ENCODE assay signal across 9 cellular contexts in genomic region chr5:31854181-31854624, GRCh38.
DNase-seq lines count a peak whose midpoint lies in the region; ATAC-seq and TF ChIP-seq lines count a peak whose summit lies in the region.
"Had no signal": no experiment of that assay in that cellular context is flagged by ENCODE, and none has a peak within 500 bp of the region (broad histone marks: within the 10 kb centered on the region; RNA-seq: fewer than 3 reads in every experiment).

No MANE protein-coding gene starts in this region.

- DNase-seq in AG04450 (ENCODE audit: low read depth, low spot score) (peak; percentile 4), MG63 (peak; percentile 39), dorsolateral prefrontal cortex (peak in 1 of 10 donors; percentile 7), lower leg skin (ENCODE audit: low spot score in 2 of 2) (peak; percentile 17 to 83), tibial nerve (ENCODE audit: low spot score in 2 of 2) (peak in 1 of 2 donors; percentile 23)
- DNase-seq in activated CD8-positive, alpha-beta memory T cell treated with anti-CD3 and anti-CD28 coated beads, Interleukin-2, amount 10 ng/mL, durations not matched to agents 7 days and 5 days = no peak

- no peak overlapping the region for H3K4me3 Mint-ChIP-seq in activated CD8-positive, alpha-beta memory T cell treated with anti-CD3 and anti-CD28 coated beads, Interleukin-2, amount 10 ng/mL, durations not matched to agents 7 days and 5 days

- H3K9me3 ChIP-seq in AG04450 (ENCODE audit: control insufficient read depth, insufficient read depth, low read length) (peaks cover 4% of the 10 kb centered on the region), MG63 (peaks cover 9% of the 10 kb centered on the region), tibial nerve (peaks cover 0 to 8% (median 2%) of the 10 kb centered on the region in 4 donors)

- ATAC-seq in HG03565 (IDR thresholded peaks at IDR 0.05; ENCODE audit: unreplicated experiment) (no peak), GM18870 (IDR thresholded peaks at IDR 0.05; ENCODE audit: unreplicated experiment) (no peak)
- ATAC-seq in activated CD8-positive, alpha-beta memory T cell treated with anti-CD3 and anti-CD28 coated beads, Interleukin-2, amount 10 ng/mL, durations not matched to agents 7 days and 5 days = no peak

- peak overlapping the region; percentile 51 for H3K4me3 ChIP-seq in AG04450 (ENCODE audit: low read depth, low read length)
- H3K4me3 ChIP-seq in MG63 = peak overlapping the region; percentile 60
- peak overlapping the region; percentile 38 to 93 (median 75) for H3K4me3 ChIP-seq in dorsolateral prefrontal cortex
- H3K4me3 ChIP-seq in lower leg skin (ENCODE audit: low read depth, poor library complexity, severe bottlenecking) = no peak overlapping the region
- H3K4me3 ChIP-seq in tibial nerve = peak overlapping the region; percentile 56 to 77 (median 72)

- peaks cover 44% of the 10 kb centered on the region for H3K27me3 Mint-ChIP-seq in activated CD8-positive, alpha-beta memory T cell treated with anti-CD3 and anti-CD28 coated beads, Interleukin-2, amount 10 ng/mL, durations not matched to agents 7 days and 5 days

- H3K9me3 Mint-ChIP-seq in activated CD8-positive, alpha-beta memory T cell treated with anti-CD3 and anti-CD28 coated beads, Interleukin-2, amount 10 ng/mL, durations not matched to agents 7 days and 5 days (ENCODE audit: low read depth) = peaks cover 1% of the 10 kb centered on the region

- H3K27ac ChIP-seq in AG04450 (ENCODE audit: low read depth, low read length) = no peak overlapping the region
- H3K27ac ChIP-seq in dorsolateral prefrontal cortex = peak overlapping the region in 54 of 59 donors; percentile 5 to 93 (median 80)
- peak overlapping the region; percentile 80 to 93 (median 90) for H3K27ac ChIP-seq in tibial nerve

- POLR2A ChIA-PET in AG04450 (lab: Yijun Ruan, JAX) = no interaction called here

- TF ChIP-seq POLR2A in lower leg skin (IDR thresholded peaks at IDR 0.05) (no peak), tibial nerve (IDR thresholded peaks at IDR 0.05) (peak in 1 of 2 donors; percentile 33)

- WGBS in lower leg skin, 2 donors = 9 to 10% methylated on average over 16 of the region's 16 CpGs
- 1 to 8% methylated on average over 16 of the region's 16 CpGs for WGBS in tibial nerve, 2 donors

- intact Hi-C loops in dorsolateral prefrontal cortex (cut with DNase I) = loop anchor here in 1 of 2 donors (2.0 kb wide), 1 partner anchor 57 kb away; no protein-coding TSS in a partner anchor
- intact Hi-C loops in lower leg skin (cut with DNase I; ENCODE audit: low total_unique reads) = no loop called here

- CTCF ChIA-PET in AG04450 (lab: Charles Lee) = interaction anchor here (3.0 kb wide), 1 partner anchor 222 kb away, joined by 9 read pairs; no protein-coding TSS in a partner anchor
- CTCF ChIA-PET in activated CD8-positive, alpha-beta memory T cell treated with anti-CD3 and anti-CD28 coated beads, Interleukin-2, amount 10 ng/mL, durations not matched to agents 7 days and 5 days (lab: Charles Lee) = interaction anchor here (1.3 kb wide), 1 partner anchor 222 kb away, joined by 3 read pairs; no protein-coding TSS in a partner anchor

- peaks cover 0 to 21% (median 2%) of the 10 kb centered on the region in 4 donors for H3K4me1 ChIP-seq in tibial nerve

- peak in 1 of 2 donors; percentile 58 for TF ChIP-seq EP300 in tibial nerve (IDR thresholded peaks at IDR 0.05)

- H3K36me3 Mint-ChIP-seq in activated CD8-positive, alpha-beta memory T cell treated with anti-CD3 and anti-CD28 coated beads, Interleukin-2, amount 10 ng/mL, durations not matched to agents 7 days and 5 days = peaks cover 3% of the 10 kb centered on the region

- H3K27me3 ChIP-seq in AG04450 (ENCODE audit: control insufficient read depth, insufficient read depth, low read length) = peaks cover 12% of the 10 kb centered on the region
- no peaks in the 10 kb centered on the region for H3K27me3 ChIP-seq in MG63
- H3K27me3 ChIP-seq in dorsolateral prefrontal cortex = peaks cover 0 to 3% (median 0%) of the 10 kb centered on the region in 45 donors
- no peaks in the 10 kb centered on the region for H3K27me3 ChIP-seq in tibial nerve
- H3K27me3 ChIP-seq: adrenal gland had no signal

- H3K4me1 Mint-ChIP-seq in activated CD8-positive, alpha-beta memory T cell treated with anti-CD3 and anti-CD28 coated beads, Interleukin-2, amount 10 ng/mL, durations not matched to agents 7 days and 5 days = peaks cover 8% of the 10 kb centered on the region

- no peak overlapping the region for H3K27ac Mint-ChIP-seq in activated CD8-positive, alpha-beta memory T cell treated with anti-CD3 and anti-CD28 coated beads, Interleukin-2, amount 10 ng/mL, durations not matched to agents 7 days and 5 days

- H3K36me3 ChIP-seq in MG63 = no peaks in the 10 kb centered on the region
- H3K36me3 ChIP-seq in tibial nerve = peaks cover 0 to 23% (median 0%) of the 10 kb centered on the region in 3 donors
- H3K36me3 ChIP-seq: adrenal gland had no signal

- TF ChIP-seq CTCF in AG04450 (IDR thresholded peaks at IDR 0.05; ENCODE audit: low read depth, low read length) (no peak), dorsolateral prefrontal cortex (IDR thresholded peaks at IDR 0.05 in 54 of 56, conservative IDR thresholded peaks at IDR 0.05 in 2 of 56; ENCODE audit: low read depth in 1 of 56, partially characterized antibody in 56 of 56) (no peak), lower leg skin (IDR thresholded peaks at IDR 0.05) (no peak), tibial nerve (IDR thresholded peaks at IDR 0.05) (no peak)
